In the genomic region with DNA sequence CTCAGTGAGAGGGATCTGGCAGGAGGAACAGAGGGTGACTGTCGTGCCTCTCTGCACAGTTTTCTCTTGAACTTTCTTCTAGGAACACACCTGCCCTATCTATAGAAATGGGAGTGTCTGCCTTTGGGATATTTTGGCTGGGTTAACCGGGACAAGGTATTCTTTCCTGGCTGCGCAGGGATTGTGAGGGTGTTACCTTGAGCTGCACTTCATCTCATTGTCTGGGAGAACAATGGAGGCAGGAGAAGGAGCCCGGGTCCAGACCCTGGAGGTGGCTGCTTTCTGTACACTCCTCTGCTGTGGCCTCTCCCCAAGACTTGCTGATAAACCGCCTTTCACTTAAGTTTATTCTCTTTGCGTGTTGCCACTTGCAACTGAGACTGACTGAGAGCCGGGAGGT, we compare ENCODE assay signal across 29 cellular contexts.
"Had no signal": no experiment of that assay in that cellular context is flagged by ENCODE, and none has a peak within 500 bp of the region (broad histone marks: within the 10 kb centered on the region; RNA-seq: fewer than 3 reads in every experiment).

No MANE protein-coding gene starts in this region.

- ATAC-seq: effector memory CD8-positive, alpha-beta T cell; esophagus mucosa; foreskin keratinocyte; gastrocnemius medialis; gastroesophageal sphincter; heart left ventricle; heart right ventricle had no signal

- H3K27me3 ChIP-seq: colonic mucosa, esophagus muscularis mucosa, esophagus squamous epithelium, foreskin keratinocyte, gastrocnemius medialis, gastroesophageal sphincter, heart left ventricle, heart right ventricle had no signal

- H3K27ac ChIP-seq: colonic mucosa, coronary artery, dorsolateral prefrontal cortex, epithelial cell of prostate, esophagus muscularis mucosa, esophagus squamous epithelium, foreskin keratinocyte, gastrocnemius medialis, gastroesophageal sphincter, heart left ventricle, heart right ventricle, hepatocyte had no signal

- H3K4me3 Mint-ChIP-seq: dendritic cell treated with granulocyte-macrophage colony-stimulating factor and Interleukin-4, amounts not matched to agents 40 ng/mL and 50 ng/mL, for 4 days; effector memory CD8-positive, alpha-beta T cell; endodermal cell had no signal

- H3K4me3 ChIP-seq: colonic mucosa, coronary artery, dorsolateral prefrontal cortex, esophagus muscularis mucosa, esophagus squamous epithelium, gastrocnemius medialis, gastroesophageal sphincter, heart left ventricle, heart right ventricle, hepatocyte had no signal

- H3K4me2 ChIP-seq: hepatocyte had no signal

- H3K9me3 Mint-ChIP-seq: dendritic cell treated with granulocyte-macrophage colony-stimulating factor and Interleukin-4, amounts not matched to agents 40 ng/mL and 50 ng/mL, for 4 days; effector memory CD8-positive, alpha-beta T cell; endodermal cell had no signal

- FAIRE-seq: endometrium, endothelial cell of umbilical vein, frontal cortex had no signal

- DNase-seq: colonic mucosa; cortex of kidney; dermis blood vessel endothelial cell; dorsolateral prefrontal cortex; effector CD4-positive, alpha-beta T cell; effector CD8-positive, alpha-beta T cell; effector memory CD4-positive, alpha-beta T cell; effector memory CD8-positive, alpha-beta T cell; endodermal cell; erythroblast; esophagus squamous epithelium; foreskin fibroblast; foreskin keratinocyte; foreskin melanocyte; gastrocnemius medialis; glutamatergic neuron; head of caudate nucleus; heart left ventricle; heart right ventricle had no signal

- H3K27ac Mint-ChIP-seq: dendritic cell treated with granulocyte-macrophage colony-stimulating factor and Interleukin-4, amounts not matched to agents 40 ng/mL and 50 ng/mL, for 4 days; effector memory CD8-positive, alpha-beta T cell; endodermal cell had no signal

- H3K9me3 ChIP-seq: colonic mucosa, esophagus muscularis mucosa, esophagus squamous epithelium, gastrocnemius medialis, gastroesophageal sphincter, heart left ventricle, heart right ventricle had no signal

- H3K4me1 ChIP-seq: colonic mucosa, esophagus squamous epithelium, foreskin keratinocyte, gastrocnemius medialis had no signal

- H3K27me3 Mint-ChIP-seq: dendritic cell treated with granulocyte-macrophage colony-stimulating factor and Interleukin-4, amounts not matched to agents 40 ng/mL and 50 ng/mL, for 4 days had no signal

- H3K36me3 ChIP-seq: colonic mucosa, esophagus muscularis mucosa, esophagus squamous epithelium, gastrocnemius medialis, gastroesophageal sphincter, heart left ventricle, heart right ventricle had no signal
